1 cellular context compared by ENCODE assay signal in genomic region chr5:8429778-8430758, GRCh38.
TF ChIP-seq lines count a peak whose summit lies in the region.

No MANE protein-coding gene starts in this region.

TF ChIP-seq in H1, 55 proteins besides CTCF, POLR2A, EP300 and RAD21 (continued from another document):
- no peak for TF ChIP-seq EZH2 (IDR thresholded peaks at IDR 0.05; ENCODE audit: low read depth, low read length, severe bottlenecking)
- no peak for TF ChIP-seq RNF2 (IDR thresholded peaks at IDR 0.05; ENCODE audit: borderline replicate concordance, low read depth, low read length, missing control alignments, poor library complexity, severe bottlenecking)
- TF ChIP-seq FOSL1 (IDR thresholded peaks at IDR 0.05; ENCODE audit: insufficient read depth, low read depth, low read length), result no peak
- TF ChIP-seq HDAC6 (IDR thresholded peaks at IDR 0.05; ENCODE audit: low read depth, low read length), result no peak
